ENCODE assay signal across 12 cellular contexts in genomic region chrX:12007881-12008280, GRCh38.
DNase-seq lines count a peak whose midpoint lies in the region; ATAC-seq and TF ChIP-seq lines count a peak whose summit lies in the region.
"Had no signal": no experiment of that assay in that cellular context is flagged by ENCODE, and none has a peak within 500 bp of the region (broad histone marks: within the 10 kb centered on the region; RNA-seq: fewer than 3 reads in every experiment).

No MANE protein-coding gene starts in this region.

- no peak overlapping the region for H3K9ac ChIP-seq in GM23248
- H3K9ac ChIP-seq: parathyroid adenoma had no signal

- no peaks in the 10 kb centered on the region for H3F3A ChIP-seq in GM23248 (ENCODE audit: insufficient read depth)

- H3K36me3 Mint-ChIP-seq in natural killer cell treated with Interleukin-12 subunit alpha and Interleukin-12 subunit beta and Interleukin-15 and Interleukin-18, amount 100 ng/mL, for 72 hours, result no peaks in the 10 kb centered on the region

- H2AFZ ChIP-seq in GM23248, result no peak overlapping the region
- H2AFZ ChIP-seq: parathyroid adenoma had no signal

- peak; percentile 66 for DNase-seq in COLO829 (ENCODE audit: low spot score)
- peak; percentile 65 for DNase-seq in GM23248
- peak; percentile 64 for DNase-seq in RWPE2 (ENCODE audit: low spot score)
- peak; percentile 67 for DNase-seq in glomerular visceral epithelial cell (ENCODE audit: extremely low spot score)
- no peak for DNase-seq in NCI-H446 (lab: John Stamatoyannopoulos, UW)
- DNase-seq in natural killer cell treated with Interleukin-12 subunit alpha and Interleukin-12 subunit beta and Interleukin-15 and Interleukin-18, amount 100 ng/mL, for 72 hours (ENCODE audit: low spot score), result no peak
- DNase-seq in 8988T, result no peak
- no peak for DNase-seq in NCI-H2029 (lab: John Stamatoyannopoulos, UW)
- DNase-seq: cerebellar nuclear complex, NCI-H1436 treated with DMSO at 0.1 percent for 48 hours, SIG-M5 had no signal

- no peak overlapping the region for H3K27ac ChIP-seq in GM23248
- peak overlapping the region; percentile 66 for H3K27ac ChIP-seq in RWPE2 (ENCODE audit: poor library complexity, severe bottlenecking)
- H3K27ac ChIP-seq: parathyroid adenoma had no signal

- H3K36me3 ChIP-seq in GM23248 (ENCODE audit: low read depth) (no peaks in the 10 kb centered on the region), RWPE2 (ENCODE audit: low read depth) (no peaks in the 10 kb centered on the region)

- no peak overlapping the region for H3K27ac Mint-ChIP-seq in natural killer cell treated with Interleukin-12 subunit alpha and Interleukin-12 subunit beta and Interleukin-15 and Interleukin-18, amount 100 ng/mL, for 72 hours

- no peaks in the 10 kb centered on the region for H3K79me2 ChIP-seq in GM23248 (ENCODE audit: insufficient read depth)
- H3K79me2 ChIP-seq: parathyroid adenoma had no signal

- in situ Hi-C loops in GM23248 (cut with MboI), result no loop called here

- 5 to 15% methylated on average over 2 of the region's 2 CpGs for WGBS in GM23248 (ENCODE audit: low coverage in 1 of 2, low lambda C conversion rate in 2 of 2, missing lambda C conversion rate in 2 of 2), 2 experiments

- H3K4me3 ChIP-seq in GM23248, result no peak overlapping the region
- H3K4me3 ChIP-seq in RWPE2 (ENCODE audit: severe bottlenecking), result no peak overlapping the region

- peaks cover 0 to 2% of the 10 kb centered on the region in 2 donors for H3K4me1 Mint-ChIP-seq in natural killer cell treated with Interleukin-12 subunit alpha and Interleukin-12 subunit beta and Interleukin-15 and Interleukin-18, amount 100 ng/mL, for 72 hours (ENCODE audit: low read depth in 2 of 2)

- H4K20me1 ChIP-seq in GM23248 (ENCODE audit: insufficient read depth), result no peaks in the 10 kb centered on the region

- no peak overlapping the region for H3K4me3 Mint-ChIP-seq in natural killer cell treated with Interleukin-12 subunit alpha and Interleukin-12 subunit beta and Interleukin-15 and Interleukin-18, amount 100 ng/mL, for 72 hours

- H3K9me3 ChIP-seq in GM23248 (ENCODE audit: low read depth), result no peaks in the 10 kb centered on the region
- no peaks in the 10 kb centered on the region for H3K9me3 ChIP-seq in RWPE2 (ENCODE audit: severe bottlenecking)

- H3K9me2 ChIP-seq in GM23248 (ENCODE audit: insufficient read depth), result no peaks in the 10 kb centered on the region

- H3K4me1 ChIP-seq in GM23248 (ENCODE audit: insufficient read depth) (no peaks in the 10 kb centered on the region), RWPE2 (ENCODE audit: insufficient read depth, poor library complexity, severe bottlenecking) (peaks cover 22% of the 10 kb centered on the region)
- H3K4me1 ChIP-seq: parathyroid adenoma had no signal

- ATAC-seq in RWPE2 (ENCODE audit: low read depth), result peak; percentile 95
- ATAC-seq in natural killer cell treated with Interleukin-12 subunit alpha and Interleukin-12 subunit beta and Interleukin-15 and Interleukin-18, amount 100 ng/mL, for 72 hours, result no peak

- no peak overlapping the region for H3K4me2 ChIP-seq in GM23248 (ENCODE audit: unreplicated experiment)

- H3K27me3 ChIP-seq in GM23248 (replicated peaks; ENCODE audit: insufficient read depth) (no peaks in the 10 kb centered on the region), RWPE2 (ENCODE audit: insufficient read depth, poor library complexity, severe bottlenecking) (no peaks in the 10 kb centered on the region)

- H3K9me3 Mint-ChIP-seq in natural killer cell treated with Interleukin-12 subunit alpha and Interleukin-12 subunit beta and Interleukin-15 and Interleukin-18, amount 100 ng/mL, for 72 hours, result peaks cover 2% of the 10 kb centered on the region

- peaks cover 0 to 2% of the 10 kb centered on the region in 2 donors for H3K27me3 Mint-ChIP-seq in natural killer cell treated with Interleukin-12 subunit alpha and Interleukin-12 subunit beta and Interleukin-15 and Interleukin-18, amount 100 ng/mL, for 72 hours

- TF ChIP-seq CTCF in RWPE2 (IDR thresholded peaks at IDR 0.05; ENCODE audit: poor library complexity, severe bottlenecking), result no peak

Comparison
In these comparisons a context has a peak if more than half of its experiments do, and no peak if none do; other contexts are left out.
1. DNase-seq: peak in COLO829 (single experiment), GM23248 (single experiment), RWPE2 (single experiment) and glomerular visceral epithelial cell (single experiment); none in NCI-H446 (0 of 2), natural killer cell treated with Interleukin-12 subunit alpha and Interleukin-12 subunit beta and Interleukin-15 and Interleukin-18, amount 100 ng/mL, for 72 hours (single experiment), 8988T (single experiment) and NCI-H2029 (single experiment).